In genomic region chr7:92485267-92485892, GRCh38 we compare ENCODE assay signal across 23 cellular contexts. TPM values are rescaled to one million over a fixed set of nuclear protein-coding genes. Genes with fewer than 3 reads are reported as not detected.
A peak's percentile ranks its signal among the peaks of the same experiment; 100 is the strongest.
DNase-seq lines count a peak whose midpoint lies in the region; ATAC-seq and TF ChIP-seq lines count a peak whose summit lies in the region.
"Had no signal": no experiment of that assay in that cellular context is flagged by ENCODE, and none has a peak within 500 bp of the region (broad histone marks: within the 10 kb centered on the region; RNA-seq: fewer than 3 reads in every experiment).

No MANE protein-coding gene starts in this region.

- no peaks in the 10 kb centered on the region for H4K20me1 ChIP-seq in SK-N-SH (ENCODE audit: insufficient read depth)

- H3K4me3 ChIP-seq in SK-N-SH (ENCODE audit: low read depth in 2 of 2, low read length in 1 of 2) (no peak overlapping the region), fibroblast of the aortic adventitia (ENCODE audit: low read depth, low read length) (no peak overlapping the region)

- TF ChIP-seq RAD21 in SK-N-SH (IDR thresholded peaks at IDR 0.05; ENCODE audit: low read length): no peak

- TF ChIP-seq CTCF in SK-N-SH (IDR thresholded peaks at IDR 0.05) (no peak), fibroblast of the aortic adventitia (IDR thresholded peaks at IDR 0.05; ENCODE audit: insufficient read depth, low read length) (no peak)

- no peak overlapping the region for H3K4me2 ChIP-seq in SK-N-SH

- peak; percentile 21; the same call in 2 of the 3 replicates for ATAC-seq in SK-N-SH treated with all-trans-retinoic acid at 6 μM for 48 hours
- ATAC-seq in stimulated activated naive CD8-positive, alpha-beta T cell treated with anti-CD3 and anti-CD28 coated beads, Interleukin-15, amount 100 ng/mL, for 72 hours: peak; percentile 54
- ATAC-seq in stimulated activated naive CD8-positive, alpha-beta T cell treated with anti-CD3 and anti-CD28 coated beads, Interleukin-15, Interleukin-2, amounts not matched to agents 100 U/mL and 50 U/mL, for 24 hours: no peak
- ATAC-seq in HG02642 (IDR thresholded peaks at IDR 0.05; ENCODE audit: poor library complexity, unreplicated experiment): no peak
- no peak for ATAC-seq in HG03108 (IDR thresholded peaks at IDR 0.05; ENCODE audit: unreplicated experiment)

- no peak for DNase-seq in SK-N-SH
- DNase-seq in stimulated activated naive CD8-positive, alpha-beta T cell treated with anti-CD3 and anti-CD28 coated beads, Interleukin-15, amount 100 ng/mL, for 72 hours: no peak
- DNase-seq in stimulated activated naive CD8-positive, alpha-beta T cell treated with anti-CD3 and anti-CD28 coated beads, Interleukin-15, Interleukin-2, amounts not matched to agents 100 U/mL and 50 U/mL, for 24 hours: no peak
- DNase-seq in fibroblast of the aortic adventitia (ENCODE audit: low read depth): peak; percentile 12
- no peak for DNase-seq in stimulated activated CD4-positive, alpha-beta T cell treated with anti-CD3 and anti-CD28 coated beads, Interleukin-1b, Interleukin-23, amount 100 ng/mL, for 48 hours
- DNase-seq: 8988T; BE2C; Calu3; CD4-positive, alpha-beta T cell; DMS53; H7; Kasumi-1; NCI-H1105; NCI-H1694 treated with DMSO at 0.1 percent for 48 hours; NCI-H2107; NCI-H2227 treated with DMSO at 0.1 percent for 48 hours; NCI-H524 treated with DMSO at 0.1 percent for 48 hours had no signal

- H3K27ac ChIP-seq in SK-N-SH (ENCODE audit: low read depth in 2 of 2, low read length in 1 of 2): no peak overlapping the region

- no peak for TF ChIP-seq EP300 in SK-N-SH (IDR thresholded peaks at IDR 0.05; ENCODE audit: borderline replicate concordance in 1 of 2, low read depth in 1 of 2, low read length in 1 of 2)

- H3K79me2 ChIP-seq in SK-N-SH (ENCODE audit: insufficient read depth): no peaks in the 10 kb centered on the region

- no peaks in the 10 kb centered on the region for H3K27me3 ChIP-seq in SK-N-SH (ENCODE audit: insufficient read depth)
- H3K27me3 ChIP-seq: BE2C had no signal

- no peak overlapping the region for H3K4me3 Mint-ChIP-seq in stimulated activated naive CD8-positive, alpha-beta T cell treated with anti-CD3 and anti-CD28 coated beads, Interleukin-15, amount 100 ng/mL, for 72 hours
- H3K4me3 Mint-ChIP-seq: CD4-positive, alpha-beta T cell; IgD-negative memory B cell had no signal

- H3K9me3 Mint-ChIP-seq in stimulated activated naive CD8-positive, alpha-beta T cell treated with anti-CD3 and anti-CD28 coated beads, Interleukin-15, amount 100 ng/mL, for 72 hours: no peaks in the 10 kb centered on the region
- H3K9me3 Mint-ChIP-seq: CD4-positive, alpha-beta T cell; IgD-negative memory B cell had no signal

- no peaks in the 10 kb centered on the region; the same call in 1 of the 2 replicates for H3K9me2 ChIP-seq in SK-N-SH

- no peaks in the 10 kb centered on the region for H3K27me3 Mint-ChIP-seq in stimulated activated naive CD8-positive, alpha-beta T cell treated with anti-CD3 and anti-CD28 coated beads, Interleukin-15, amount 100 ng/mL, for 72 hours
- H3K27me3 Mint-ChIP-seq: CD4-positive, alpha-beta T cell; IgD-negative memory B cell had no signal

- peaks cover 6% of the 10 kb centered on the region for H3F3A ChIP-seq in SK-N-SH (replicated peaks; ENCODE audit: insufficient read depth)

- peaks cover 41 to 48% of the 10 kb centered on the region in 2 experiments for H3K36me3 ChIP-seq in SK-N-SH (replicated peaks in 1 of 2; ENCODE audit: control insufficient read depth in 1 of 2, insufficient read depth in 2 of 2, low read length in 1 of 2)
- H3K36me3 ChIP-seq: BE2C had no signal

- H3K27ac Mint-ChIP-seq in stimulated activated naive CD8-positive, alpha-beta T cell treated with anti-CD3 and anti-CD28 coated beads, Interleukin-15, amount 100 ng/mL, for 72 hours: no peak overlapping the region
- H3K27ac Mint-ChIP-seq: CD4-positive, alpha-beta T cell; IgD-negative memory B cell had no signal

- H3K9me3 ChIP-seq in SK-N-SH: no peaks in the 10 kb centered on the region
- H3K9me3 ChIP-seq: BE2C had no signal

- POLR2A ChIA-PET in SK-N-SH (lab: Yijun Ruan, JAX): no interaction called here

- CTCF ChIA-PET in SK-N-SH (lab: Yijun Ruan, JAX): interaction anchor here (0.9 kb wide), 1 partner anchor 13 kb away, joined by 3 read pairs; no protein-coding TSS in a partner anchor

- 91% methylated on average over 2 of the region's 2 CpGs for WGBS in SK-N-SH (ENCODE audit: low lambda C conversion rate)

- H3K9ac ChIP-seq in SK-N-SH: no peak overlapping the region

- H3K4me1 ChIP-seq in SK-N-SH (ENCODE audit: control insufficient read depth in 1 of 2, insufficient read depth in 2 of 2, low read depth in 1 of 2, low read length in 1 of 2): no peaks in the 10 kb centered on the region
- H3K4me1 ChIP-seq: BE2C had no signal

- no peak overlapping the region for H2AFZ ChIP-seq in SK-N-SH (ENCODE audit: low read depth)

- H3K4me1 Mint-ChIP-seq in stimulated activated naive CD8-positive, alpha-beta T cell treated with anti-CD3 and anti-CD28 coated beads, Interleukin-15, amount 100 ng/mL, for 72 hours: no peaks in the 10 kb centered on the region
- H3K4me1 Mint-ChIP-seq: IgD-negative memory B cell had no signal

TF ChIP-seq in SK-N-SH treated with all-trans-retinoic acid at 6 μM for 48 hours, 23 proteins besides CTCF, POLR2A, EP300 and RAD21 (continues in another document):
- TF ChIP-seq GLIS3 (CRISPR knock-in tag; IDR thresholded peaks at IDR 0.05) (no peak), RARB (CRISPR knock-in tag; IDR thresholded peaks at IDR 0.05) (no peak), POU6F1 (CRISPR knock-in tag; IDR thresholded peaks at IDR 0.05; ENCODE audit: borderline replicate concordance, low read depth) (no peak)

TF ChIP-seq in SK-N-SH, 30 proteins besides CTCF, POLR2A, EP300 and RAD21 (continues in another document):
- TF ChIP-seq ZBTB33 (IDR thresholded peaks at IDR 0.05; ENCODE audit: borderline replicate concordance, low read depth) (no peak), TCF12 (IDR thresholded peaks at IDR 0.05) (no peak), FOSL2 (IDR thresholded peaks at IDR 0.05; ENCODE audit: borderline replicate concordance, low read depth) (no peak), EZH2phosphoT487 (IDR thresholded peaks at IDR 0.05; ENCODE audit: borderline replicate concordance, low read depth) (no peak), FOXJ3 (CRISPR knock-in tag; IDR thresholded peaks at IDR 0.05) (no peak), REST (IDR thresholded peaks at IDR 0.05; ENCODE audit: low read depth, low read length) (no peak)

RNA-seq across cellular contexts. Expression of gene ERVW-1, which starts 7.6 kb away (rescaled TPM):
- not detected in 2 replicates for polyA plus RNA-seq in SK-N-SH (2012; rRNA removed)
- not detected in 2 replicates for polyA plus RNA-seq in SK-N-SH (2012; cell fraction: cytosol; rRNA removed)
- polyA plus RNA-seq in SK-N-SH (2012; cell fraction: nucleus; rRNA removed): 0.12 TPM in 1 of 2 replicates, not detected in the other
- total RNA-seq in fibroblast of the aortic adventitia (ENCODE audit: low replicate concordance): not detected in 2 replicates
- total RNA-seq: Calu3; CD4-positive, alpha-beta T cell; HT-29; RPMI7951 had no signal

RNA-seq across cellular contexts. Expression of gene GATAD1, which starts 38.1 kb away (rescaled TPM):
- 30.6 and 47.9 TPM in 2 replicates for polyA plus RNA-seq in SK-N-SH (2012; rRNA removed)
- polyA plus RNA-seq in SK-N-SH (2012; cell fraction: cytosol; rRNA removed): 37.9 and 39.7 TPM in 2 replicates
- polyA plus RNA-seq in SK-N-SH (2012; cell fraction: nucleus; rRNA removed): 48.7 and 85.3 TPM in 2 replicates
- total RNA-seq in fibroblast of the aortic adventitia (ENCODE audit: low replicate concordance): 14.8 and 25.7 TPM in 2 replicates

RNA-seq across cellular contexts. Expression of gene PEX1, which starts 42.9 kb away (rescaled TPM):
- polyA plus RNA-seq in SK-N-SH (2012; rRNA removed): 16.0 and 24.9 TPM in 2 replicates
- polyA plus RNA-seq in SK-N-SH (2012; cell fraction: cytosol; rRNA removed): 12.1 and 13.0 TPM in 2 replicates
- polyA plus RNA-seq in SK-N-SH (2012; cell fraction: nucleus; rRNA removed): 41.7 and 85.9 TPM in 2 replicates
- 7.5 and 22.3 TPM in 2 replicates for total RNA-seq in fibroblast of the aortic adventitia (ENCODE audit: low replicate concordance)

RNA-seq across cellular contexts. Expression of gene RBM48, which starts 43.2 kb away (rescaled TPM):
- polyA plus RNA-seq in SK-N-SH (2012; rRNA removed): 4.7 and 6.4 TPM in 2 replicates
- polyA plus RNA-seq in SK-N-SH (2012; cell fraction: cytosol; rRNA removed): 5.9 and 7.1 TPM in 2 replicates
- polyA plus RNA-seq in SK-N-SH (2012; cell fraction: nucleus; rRNA removed): 9.4 and 16.2 TPM in 2 replicates
- 1.6 and 12.3 TPM in 2 replicates for total RNA-seq in fibroblast of the aortic adventitia (ENCODE audit: low replicate concordance)

Comparison
In these comparisons a context has a peak if more than half of its experiments do, and no peak if none do; other contexts are left out.
1. ATAC-seq: peak in SK-N-SH treated with all-trans-retinoic acid at 6 μM for 48 hours (single experiment) and stimulated activated naive CD8-positive, alpha-beta T cell treated with anti-CD3 and anti-CD28 coated beads, Interleukin-15, amount 100 ng/mL, for 72 hours (single experiment); none in stimulated activated naive CD8-positive, alpha-beta T cell treated with anti-CD3 and anti-CD28 coated beads, Interleukin-15, Interleukin-2, amounts not matched to agents 100 U/mL and 50 U/mL, for 24 hours (single experiment), HG02642 (single experiment) and HG03108 (single experiment).